In the genomic region with DNA sequence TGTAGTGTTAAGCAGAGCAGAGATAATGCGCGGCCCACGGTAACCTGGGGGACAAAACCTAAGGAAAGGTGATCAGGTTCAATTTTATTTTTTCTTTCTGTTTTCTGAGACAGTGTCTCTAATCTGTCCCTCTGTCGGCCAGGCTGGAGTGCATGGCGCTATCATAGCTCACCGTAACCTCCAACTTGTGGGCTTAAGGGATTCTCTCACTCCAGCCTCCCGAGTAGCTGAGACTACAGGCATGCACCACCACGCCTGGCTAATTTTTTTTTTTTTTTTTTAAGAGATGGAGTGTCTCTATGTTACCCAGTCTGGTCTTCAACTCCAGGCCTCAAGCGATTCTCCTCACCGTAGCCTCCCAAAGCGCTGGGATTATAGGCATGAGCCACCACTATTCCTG, we compare ENCODE assay signal across 6 cellular contexts. TPM values are rescaled to one million over a fixed set of nuclear protein-coding genes. Genes with fewer than 3 reads are reported as not detected.
A peak's percentile ranks its signal among the peaks of the same experiment; 100 is the strongest.
DNase-seq lines count a peak whose midpoint lies in the region; ATAC-seq lines count a peak whose summit lies in the region.

No MANE protein-coding gene starts in this region.

- peaks cover 4 to 11% (median 7%) of the 10 kb centered on the region in 10 experiments; a peak in 18 of 20 replicates for H3K4me1 ChIP-seq in BLaER1 treated with 17β-estradiol and CSF1 and Interleukin-3, amounts not matched to agents 10 nM and 100 nM

- H3K4me3 Mint-ChIP-seq in activated CD8-positive, alpha-beta T cell treated with anti-CD3 and anti-CD28 coated beads, Interleukin-2, amount 10 ng/mL, durations not matched to agents 7 days and 5 days, result peak overlapping the region; percentile 81
- H3K4me3 Mint-ChIP-seq in memory B cell, result peak overlapping the region; percentile 68

- H3K9ac ChIP-seq in BLaER1 treated with 17β-estradiol and CSF1 and Interleukin-3, amounts not matched to agents 10 nM and 100 nM, result peak overlapping the region in 3 of 11 experiments; percentile 30 to 41 (median 41); a peak in 3 of 22 replicates

- no peaks in the 10 kb centered on the region for H3K9me3 ChIP-seq in BLaER1 treated with 17β-estradiol and CSF1 and Interleukin-3, amounts not matched to agents 10 nM and 100 nM (replicated peaks in 1 of 11)

- peaks cover 10 to 18% (median 13%) of the 10 kb centered on the region in 11 experiments; a peak in 20 of 22 replicates for H3K27me3 ChIP-seq in BLaER1 treated with 17β-estradiol and CSF1 and Interleukin-3, amounts not matched to agents 10 nM and 100 nM

- no peaks in the 10 kb centered on the region for H3K9me3 Mint-ChIP-seq in activated CD8-positive, alpha-beta T cell treated with anti-CD3 and anti-CD28 coated beads, Interleukin-2, amount 10 ng/mL, durations not matched to agents 7 days and 5 days (ENCODE audit: insufficient read depth)
- no peaks in the 10 kb centered on the region for H3K9me3 Mint-ChIP-seq in memory B cell

- no peaks in the 10 kb centered on the region for H3K36me3 ChIP-seq in BLaER1 treated with 17β-estradiol and CSF1 and Interleukin-3, amounts not matched to agents 10 nM and 100 nM

- H3K36me3 Mint-ChIP-seq in activated CD8-positive, alpha-beta T cell treated with anti-CD3 and anti-CD28 coated beads, Interleukin-2, amount 10 ng/mL, durations not matched to agents 7 days and 5 days (ENCODE audit: low read depth), result no peaks in the 10 kb centered on the region
- H3K36me3 Mint-ChIP-seq in memory B cell, result no peaks in the 10 kb centered on the region

- ATAC-seq in activated CD8-positive, alpha-beta T cell treated with anti-CD3 and anti-CD28 coated beads, Interleukin-2, amount 10 ng/mL, durations not matched to agents 7 days and 5 days, result no peak
- ATAC-seq in memory B cell (ENCODE audit: low read depth), result no peak

- POLR2A ChIA-PET in activated CD8-positive, alpha-beta T cell treated with anti-CD3 and anti-CD28 coated beads, Interleukin-2, amount 10 ng/mL, durations not matched to agents 7 days and 5 days (lab: Charles Lee), result interaction anchor here (1.6 kb wide), 1 partner anchor 28 kb away, joined by 7 read pairs; the partner anchor contains the start of gene PIAS3

- peaks cover 28% of the 10 kb centered on the region for H3K27me3 Mint-ChIP-seq in activated CD8-positive, alpha-beta T cell treated with anti-CD3 and anti-CD28 coated beads, Interleukin-2, amount 10 ng/mL, durations not matched to agents 7 days and 5 days (ENCODE audit: low read depth)
- H3K27me3 Mint-ChIP-seq in memory B cell, result peaks cover 8% of the 10 kb centered on the region

- H3K27ac ChIP-seq in BLaER1 treated with 17β-estradiol and CSF1 and Interleukin-3, amounts not matched to agents 10 nM and 100 nM, result no peak overlapping the region

- H3K4me1 Mint-ChIP-seq in activated CD8-positive, alpha-beta T cell treated with anti-CD3 and anti-CD28 coated beads, Interleukin-2, amount 10 ng/mL, durations not matched to agents 7 days and 5 days (ENCODE audit: low read depth), result peaks cover 14% of the 10 kb centered on the region
- peaks cover 11% of the 10 kb centered on the region for H3K4me1 Mint-ChIP-seq in memory B cell

- peak overlapping the region; percentile 56 to 75 (median 65); a peak in 18 of 20 replicates for H3K4me3 ChIP-seq in BLaER1 treated with 17β-estradiol and CSF1 and Interleukin-3, amounts not matched to agents 10 nM and 100 nM

- CTCF ChIA-PET in activated CD8-positive, alpha-beta T cell treated with anti-CD3 and anti-CD28 coated beads, Interleukin-2, amount 10 ng/mL, durations not matched to agents 7 days and 5 days (lab: Charles Lee), result interaction anchor here (1.2 to 6.2 kb wide), 3 partner anchors 15 to 40 kb away, joined by 3 to 49 read pairs (median 3); partner anchors contain the start of genes NUDT17 and PIAS3

- H3K4me2 ChIP-seq in BLaER1 treated with 17β-estradiol and CSF1 and Interleukin-3, amounts not matched to agents 10 nM and 100 nM, result peak overlapping the region; percentile 80 to 93 (median 88)

- no peak for DNase-seq in activated CD8-positive, alpha-beta T cell treated with anti-CD3 and anti-CD28 coated beads, Interleukin-2, amount 10 ng/mL, durations not matched to agents 7 days and 5 days
- no peak for DNase-seq in memory B cell (ENCODE audit: low spot score in 2 of 2)
- DNase-seq in nucleus accumbens (lab: John Stamatoyannopoulos, UW), result no peak
- DNase-seq in middle frontal gyrus (ENCODE audit: extremely low spot score, low spot score), result no peak
- no peak for DNase-seq in activated gamma-delta T cell (lab: John Stamatoyannopoulos, UW)

- peaks cover 0 to 10% (median 0%) of the 10 kb centered on the region in 11 experiments; a peak in 1 of 22 replicates for H4K20me1 ChIP-seq in BLaER1 treated with 17β-estradiol and CSF1 and Interleukin-3, amounts not matched to agents 10 nM and 100 nM

- no peak overlapping the region for H3K27ac Mint-ChIP-seq in activated CD8-positive, alpha-beta T cell treated with anti-CD3 and anti-CD28 coated beads, Interleukin-2, amount 10 ng/mL, durations not matched to agents 7 days and 5 days
- H3K27ac Mint-ChIP-seq in memory B cell, result no peak overlapping the region

RNA-seq across cellular contexts. Expression of gene ANKRD35, which starts 0.7 kb away (rescaled TPM):
- 1 to 10 TPM in 1 of 2 experiments, under 1 TPM in 1; 0.76 to 1.1 TPM for total RNA-seq in activated CD8-positive, alpha-beta T cell treated with anti-CD3 and anti-CD28 coated beads, Interleukin-2, amount 10 ng/mL, durations not matched to agents 7 days and 5 days

RNA-seq across cellular contexts. Expression of gene ITGA10, which starts 23.5 kb away (rescaled TPM):
- total RNA-seq in activated CD8-positive, alpha-beta T cell treated with anti-CD3 and anti-CD28 coated beads, Interleukin-2, amount 10 ng/mL, durations not matched to agents 7 days and 5 days, result 1 to 10 TPM; 2.2 to 2.9 TPM

RNA-seq across cellular contexts. Expression of gene PIAS3, which starts 27.5 kb away (rescaled TPM):
- 10 to 100 TPM; 19.8 to 23.7 TPM for total RNA-seq in activated CD8-positive, alpha-beta T cell treated with anti-CD3 and anti-CD28 coated beads, Interleukin-2, amount 10 ng/mL, durations not matched to agents 7 days and 5 days

RNA-seq across cellular contexts. Expression of gene PEX11B, which starts 32.1 kb away (rescaled TPM):
- 10 to 100 TPM; 33.3 to 35.9 TPM for total RNA-seq in activated CD8-positive, alpha-beta T cell treated with anti-CD3 and anti-CD28 coated beads, Interleukin-2, amount 10 ng/mL, durations not matched to agents 7 days and 5 days

RNA-seq across cellular contexts. Expression of gene RBM8A, which starts 40.9 kb away (rescaled TPM):
- 100 to 1,000 TPM; 202 to 204 TPM for total RNA-seq in activated CD8-positive, alpha-beta T cell treated with anti-CD3 and anti-CD28 coated beads, Interleukin-2, amount 10 ng/mL, durations not matched to agents 7 days and 5 days
